Comparison of ENCODE assay signal across 22 cellular contexts in the genomic region with DNA sequence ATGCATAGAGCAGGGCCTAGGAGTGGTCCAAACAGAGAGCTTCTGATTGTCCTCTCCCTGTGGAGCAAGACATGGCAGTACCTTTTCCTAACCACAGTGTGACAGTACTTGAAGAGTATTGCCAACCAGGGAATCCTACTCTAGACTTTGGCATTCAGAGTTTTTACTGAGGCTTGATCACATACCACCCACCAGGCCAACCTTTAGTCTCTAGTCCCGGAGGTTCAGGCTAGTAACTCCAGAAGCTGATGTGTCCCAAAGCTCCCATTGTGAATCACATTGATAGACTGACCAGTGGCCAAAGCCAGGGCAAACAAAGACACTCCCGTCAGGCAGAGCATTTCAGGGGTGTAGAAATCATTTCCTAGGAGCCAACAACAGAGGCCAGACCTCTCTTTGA. TPM values are rescaled to one million over a fixed set of nuclear protein-coding genes. Genes with fewer than 3 reads are reported as not detected.
A peak's percentile ranks its signal among the peaks of the same experiment; 100 is the strongest.
DNase-seq lines count a peak whose midpoint lies in the region; ATAC-seq, FAIRE-seq and TF ChIP-seq lines count a peak whose summit lies in the region.
"Had no signal": no experiment of that assay in that cellular context is flagged by ENCODE, and none has a peak within 500 bp of the region (broad histone marks: within the 10 kb centered on the region; RNA-seq: fewer than 3 reads in every experiment).

No MANE protein-coding gene starts in this region.

- intact Hi-C loops in left colon (cut with DNase I, micrococcal nuclease) (no loop called here), HepG2 (cut with micrococcal nuclease; ENCODE audit: unreplicated experiment) (no loop called here), right lobe of liver (cut with DNase I) (no loop called here)

- H3K4me2 ChIP-seq in HepG2 (ENCODE audit: low read depth, low read length): no peak overlapping the region
- H3K4me2 ChIP-seq: BLaER1 had no signal

- no peak for FAIRE-seq in HepG2 (lab: Jason Lieb, UNC)
- FAIRE-seq: A204.1, G401.6, GM19239 had no signal

- ATAC-seq in left colon (peak; percentile 71), HepG2 (peak; percentile 54), right lobe of liver (peak; percentile 88 to 95 (median 91)), GM21526 (IDR thresholded peaks at IDR 0.05; ENCODE audit: low FRiP score, unreplicated experiment) (no peak), HG03342 (IDR thresholded peaks at IDR 0.05; ENCODE audit: unreplicated experiment) (no peak)

- TF ChIP-seq EP300 in HepG2 (IDR thresholded peaks at IDR 0.05; ENCODE audit: low read depth in 2 of 2, low read length in 2 of 2): no peak
- no peak for TF ChIP-seq EP300 in HepG2 (CRISPR knock-in tag; IDR thresholded peaks at IDR 0.05; ENCODE audit: borderline replicate concordance)

- in situ Hi-C loops in HepG2 (cut with HindIII; ENCODE audit: extremely low pct_ligation_motif_present, low pct_unique_long_range_greater_than_20kb): no loop called here

- POLR2A ChIA-PET in HepG2 (lab: Yijun Ruan, JAX): no interaction called here

- H3K4me3 ChIP-seq in HepG2 (replicated peaks in 1 of 3; ENCODE audit: insufficient read depth in 1 of 3, low read depth in 2 of 3, low read length in 3 of 3): no peak overlapping the region
- H3K4me3 ChIP-seq in right lobe of liver: no peak overlapping the region
- H3K4me3 ChIP-seq: BLaER1 had no signal

- TF ChIP-seq CTCF in HepG2 (CRISPR knock-in tag; IDR thresholded peaks at IDR 0.05) (no peak), right lobe of liver (IDR thresholded peaks at IDR 0.05) (peak in 1 of 4 donors; percentile 40)

- H3K27ac ChIP-seq in HepG2 (ENCODE audit: extremely low read length, insufficient read depth, low read length) (no peak overlapping the region), right lobe of liver (peak overlapping the region in 1 of 3 donors; percentile 17)
- H3K27ac ChIP-seq: BLaER1 had no signal

- no peak for TF ChIP-seq POLR2A in HepG2 (IDR thresholded peaks at IDR 0.05; ENCODE audit: insufficient read depth in 1 of 2, low read depth in 2 of 2, low read length in 2 of 2)
- TF ChIP-seq POLR2A in right lobe of liver (IDR thresholded peaks at IDR 0.05): no peak

- no peak overlapping the region for H2AFZ ChIP-seq in HepG2 (ENCODE audit: low read length)

- WGBS in HepG2 (ENCODE audit: low lambda C conversion rate): 91% methylated on average over 2 of the region's 2 CpGs
- WGBS in right lobe of liver (ENCODE audit: insufficient coverage, low coverage, low lambda C conversion rate, missing lambda C conversion rate): 50% methylated on average over 1 of the region's 2 CpGs

- H3K79me2 ChIP-seq in HepG2 (ENCODE audit: insufficient read depth, low read length): no peaks in the 10 kb centered on the region

- H3K36me3 ChIP-seq in HepG2 (replicated peaks in 1 of 2; ENCODE audit: control insufficient read depth in 1 of 2, insufficient read depth in 2 of 2, low read length in 2 of 2) (peaks cover 8 to 25% of the 10 kb centered on the region in 2 experiments), right lobe of liver (peaks cover 0 to 4% (median 0%) of the 10 kb centered on the region in 4 donors)
- H3K36me3 ChIP-seq: BE2C had no signal

- no peaks in the 10 kb centered on the region for H4K20me1 ChIP-seq in HepG2 (ENCODE audit: insufficient read depth, low read length)
- H4K20me1 ChIP-seq: BLaER1 had no signal

- H3K27me3 ChIP-seq in HepG2 (ENCODE audit: control insufficient read depth in 1 of 2, insufficient read depth in 2 of 2, low read length in 2 of 2): no peaks in the 10 kb centered on the region
- H3K27me3 ChIP-seq in right lobe of liver: no peaks in the 10 kb centered on the region
- H3K27me3 ChIP-seq: BE2C, BLaER1 had no signal

- CTCF ChIA-PET in HepG2 (lab: Yijun Ruan, JAX; ENCODE audit: low intra/inter-chr PET ratio, low total read pairs): interaction anchor here (1.0 kb wide), 1 partner anchor 90 kb away, joined by 3 read pairs; no protein-coding TSS in a partner anchor

- no peak overlapping the region for H3K9ac ChIP-seq in HepG2 (ENCODE audit: insufficient read depth, low read depth, low read length)
- H3K9ac ChIP-seq: BLaER1 had no signal

- no peak for DNase-seq in left colon
- no peak for DNase-seq in HepG2 (ENCODE audit: low spot score)
- peak in 1 of 3 donors; percentile 70 for DNase-seq in right lobe of liver
- DNase-seq in NK-92 (lab: John Stamatoyannopoulos, UW; ENCODE audit: unreplicated experiment): no peak
- DNase-seq in DMS114 treated with DMSO at 0.1 percent for 48 hours (lab: John Stamatoyannopoulos, UW; ENCODE audit: unreplicated experiment): no peak
- DNase-seq: 8988T; ACHN; BE2C; C1 segment of cervical spinal cord; CD4-positive, alpha-beta memory T cell; CD4-positive, CD25-positive, alpha-beta regulatory T cell; CD8-positive, alpha-beta memory T cell; COR-L47; DMS 273 treated with DMSO at 0.1 percent for 48 hours; DMS79 treated with DMSO at 0.1 percent for 48 hours; GF-D8 had no signal

- no peak for TF ChIP-seq RAD21 in HepG2 (CRISPR knock-in tag; IDR thresholded peaks at IDR 0.05)

- H3K4me1 ChIP-seq in HepG2 (ENCODE audit: insufficient read depth, low read length): no peaks in the 10 kb centered on the region
- peaks cover 0 to 18% (median 0%) of the 10 kb centered on the region in 4 donors for H3K4me1 ChIP-seq in right lobe of liver
- H3K4me1 ChIP-seq: BE2C, BLaER1 had no signal

- H3K9me3 ChIP-seq in HepG2 (ENCODE audit: low read length): peaks cover 18% of the 10 kb centered on the region
- H3K9me3 ChIP-seq in right lobe of liver: no peaks in the 10 kb centered on the region
- H3K9me3 ChIP-seq: BE2C had no signal

- BruUV-seq in HepG2 (replicated peaks; lab: Mats Ljungman, UMichigan): no TSS peak

TF ChIP-seq in HepG2, 621 proteins besides CTCF, POLR2A, EP300 and RAD21:
- TF ChIP-seq CHD4 (IDR thresholded peaks at IDR 0.05; ENCODE audit: borderline replicate concordance, low read length): no peak
TF ChIP-seq in HepG2: peak in this region for 0.

RNA-seq across cellular contexts. Expression of a gene that starts 18.4 kb away (rescaled TPM):
- total RNA-seq in left colon (10 to 100 TPM; 12.6 to 14.8 TPM), HepG2 (2016; rRNA removed; fragmentation: Illumina TruSeq; extraction: Trizol) (19.8 and 19.9 TPM in 2 replicates), right lobe of liver (10 to 100 TPM in 4 of 6 experiments, 1 to 10 TPM in 2; 7.9 to 17.6 (median 11.8) TPM)
- 5.2 and 6.4 TPM in 2 replicates for total RNA-seq in HepG2 (2016; cell fraction: cytosol; rRNA removed; fragmentation: Illumina TruSeq; extraction: Trizol; ENCODE audit: low read depth)
- 20.7 and 21.4 TPM in 2 replicates for total RNA-seq in HepG2 (2016; cell fraction: insoluble cytoplasmic fraction; rRNA removed; fragmentation: Illumina TruSeq; extraction: Trizol)
- total RNA-seq in HepG2 (2016; cell fraction: membrane; rRNA removed; fragmentation: Illumina TruSeq; extraction: Trizol): 8.4 and 9.9 TPM in 2 replicates
- total RNA-seq in HepG2 (2016; cell fraction: nucleus; rRNA removed; fragmentation: Illumina TruSeq; extraction: Trizol): 28.4 and 39.1 TPM in 2 replicates
- polyA plus RNA-seq in HepG2 (2011; rRNA removed): 6.6 and 8.4 TPM in 2 replicates
- 1.8 and 2.9 TPM in 2 replicates for polyA plus RNA-seq in HepG2 (2011; cell fraction: cytosol; rRNA removed)
- 11.1 and 11.3 TPM in 2 replicates for polyA plus RNA-seq in HepG2 (2011; cell fraction: nucleus; rRNA removed)
- 7.1 and 9.3 TPM in 2 replicates for polyA plus RNA-seq in HepG2 (2012)
- polyA plus RNA-seq in HepG2 (2016; cell fraction: cytosol; fragmentation: Illumina TruSeq; extraction: Trizol; ENCODE audit: low read depth): 1.1 and 1.6 TPM in 2 replicates
- 15.8 and 15.9 TPM in 2 replicates for polyA plus RNA-seq in HepG2 (2016; cell fraction: insoluble cytoplasmic fraction; fragmentation: Illumina TruSeq; extraction: Trizol; ENCODE audit: low read depth)
- polyA plus RNA-seq in HepG2 (2016; cell fraction: membrane; fragmentation: Illumina TruSeq; extraction: Trizol; ENCODE audit: low read depth): 2.2 and 3.1 TPM in 2 replicates
- 34.3 and 34.9 TPM in 2 replicates for polyA plus RNA-seq in HepG2 (2016; cell fraction: nucleus; fragmentation: Illumina TruSeq; extraction: Trizol; ENCODE audit: insufficient read depth, low read depth)
- 1.8 and 5.7 TPM in 2 replicates for polyA minus RNA-seq in HepG2 (2011; rRNA and poly(A)+ RNA removed; ENCODE audit: low replicate concordance)
- polyA minus RNA-seq in HepG2 (2011; cell fraction: cytosol; rRNA and poly(A)+ RNA removed): 4.7 and 6.0 TPM in 2 replicates
- 54.7 and 55.0 TPM in 2 replicates for polyA minus RNA-seq in HepG2 (2011; cell fraction: nucleus; rRNA and poly(A)+ RNA removed)

RNA-seq across cellular contexts. Expression of a gene that starts 59.7 kb away (rescaled TPM):
- total RNA-seq in left colon: 100 to 1,000 TPM; 115 to 128 TPM
- 57.2 and 71.7 TPM in 2 replicates for total RNA-seq in HepG2 (2016; rRNA removed; fragmentation: Illumina TruSeq; extraction: Trizol)
- total RNA-seq in HepG2 (2016; cell fraction: cytosol; rRNA removed; fragmentation: Illumina TruSeq; extraction: Trizol; ENCODE audit: low read depth): 29.5 and 30.5 TPM in 2 replicates
- 62.2 and 68.9 TPM in 2 replicates for total RNA-seq in HepG2 (2016; cell fraction: insoluble cytoplasmic fraction; rRNA removed; fragmentation: Illumina TruSeq; extraction: Trizol)
- 43.1 and 48.4 TPM in 2 replicates for total RNA-seq in HepG2 (2016; cell fraction: membrane; rRNA removed; fragmentation: Illumina TruSeq; extraction: Trizol)
- 31.5 and 32.4 TPM in 2 replicates for total RNA-seq in HepG2 (2016; cell fraction: nucleus; rRNA removed; fragmentation: Illumina TruSeq; extraction: Trizol)
- 108 and 115 TPM in 2 replicates for polyA plus RNA-seq in HepG2 (2011; rRNA removed)
- 141 and 154 TPM in 2 replicates for polyA plus RNA-seq in HepG2 (2011; cell fraction: cytosol; rRNA removed)
- 42.9 and 50.6 TPM in 2 replicates for polyA plus RNA-seq in HepG2 (2011; cell fraction: nucleus; rRNA removed)
- 71.8 and 86.3 TPM in 2 replicates for polyA plus RNA-seq in HepG2 (2012)
- 31.6 and 39.2 TPM in 2 replicates for polyA plus RNA-seq in HepG2 (2016; cell fraction: cytosol; fragmentation: Illumina TruSeq; extraction: Trizol; ENCODE audit: low read depth)
- polyA plus RNA-seq in HepG2 (2016; cell fraction: insoluble cytoplasmic fraction; fragmentation: Illumina TruSeq; extraction: Trizol; ENCODE audit: low read depth): 85.1 and 88.1 TPM in 2 replicates
- 41.0 and 48.6 TPM in 2 replicates for polyA plus RNA-seq in HepG2 (2016; cell fraction: membrane; fragmentation: Illumina TruSeq; extraction: Trizol; ENCODE audit: low read depth)
- 50.6 and 56.0 TPM in 2 replicates for polyA plus RNA-seq in HepG2 (2016; cell fraction: nucleus; fragmentation: Illumina TruSeq; extraction: Trizol; ENCODE audit: insufficient read depth, low read depth)
- polyA minus RNA-seq in HepG2 (2011; rRNA and poly(A)+ RNA removed; ENCODE audit: low replicate concordance): 3.8 and 99.9 TPM in 2 replicates
- polyA minus RNA-seq in HepG2 (2011; cell fraction: cytosol; rRNA and poly(A)+ RNA removed): 40.4 and 44.1 TPM in 2 replicates
- polyA minus RNA-seq in HepG2 (2011; cell fraction: nucleus; rRNA and poly(A)+ RNA removed): 28.1 and 34.7 TPM in 2 replicates
- 100 to 1,000 TPM; 111 to 185 (median 151) TPM for total RNA-seq in right lobe of liver

Comparison
In these comparisons a context has a peak if more than half of its experiments do, and no peak if none do; other contexts are left out.
1. ATAC-seq: peak in left colon (single experiment), HepG2 (single experiment) and right lobe of liver (4 of 4); none in GM21526 (single experiment) and HG03342 (single experiment).